ENCODE assay signal across 14 cellular contexts in the genomic region with DNA sequence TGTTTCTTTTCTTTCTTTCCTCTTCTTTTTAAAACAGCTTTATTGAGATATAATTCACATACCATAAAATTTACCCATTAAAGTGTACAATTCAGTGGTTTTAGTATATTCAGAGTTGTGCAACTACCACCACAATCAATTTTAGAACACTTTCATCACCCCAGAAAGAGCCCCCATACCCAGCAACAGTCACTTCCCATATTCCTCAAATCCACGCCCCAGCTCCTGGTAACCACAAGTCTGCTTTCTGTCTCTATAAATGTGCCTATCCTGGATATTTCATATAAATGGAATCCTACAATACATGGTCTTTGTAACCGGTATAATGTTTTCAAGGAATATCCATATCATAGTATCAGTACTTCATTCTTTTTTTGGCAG. TPM values are rescaled to one million over a fixed set of nuclear protein-coding genes. Genes with fewer than 3 reads are reported as not detected.
DNase-seq lines count a peak whose midpoint lies in the region; ATAC-seq, FAIRE-seq and TF ChIP-seq lines count a peak whose summit lies in the region.
"Had no signal": no experiment of that assay in that cellular context is flagged by ENCODE, and none has a peak within 500 bp of the region (broad histone marks: within the 10 kb centered on the region; RNA-seq: fewer than 3 reads in every experiment).

No MANE protein-coding gene starts in this region.

- H3K4me2 ChIP-seq in GM12878 (ENCODE audit: control insufficient read depth, insufficient read depth) (no peak overlapping the region), parathyroid adenoma (ENCODE audit: low read length) (no peak overlapping the region)

- BruUV-seq in GM12878 (replicated peaks; lab: Mats Ljungman, UMichigan): no TSS peak

- H3K9me3 Mint-ChIP-seq in stimulated activated naive CD8-positive, alpha-beta T cell treated with anti-CD3 and anti-CD28 coated beads, Interleukin-15, amount 100 ng/mL, for 72 hours: no peaks in the 10 kb centered on the region

- intact Hi-C loops in GM12878 (cut with micrococcal nuclease; ENCODE audit: unreplicated experiment): no loop called here

- no peak for FAIRE-seq in GM12878 (lab: Jason Lieb, UNC)
- FAIRE-seq: urothelium cell line had no signal

- H3K4me1 ChIP-seq in GM12878 (ENCODE audit: control insufficient read depth, insufficient read depth, low read length) (peaks cover 53% of the 10 kb centered on the region), parathyroid adenoma (peaks cover 48% of the 10 kb centered on the region), suprapubic skin (peaks cover 100% of the 10 kb centered on the region)

- peaks cover 98% of the 10 kb centered on the region for H3K4me1 Mint-ChIP-seq in stimulated activated naive CD8-positive, alpha-beta T cell treated with anti-CD3 and anti-CD28 coated beads, Interleukin-15, amount 100 ng/mL, for 72 hours

- H3K9ac ChIP-seq in GM12878 (ENCODE audit: control insufficient read depth, insufficient read depth, low read length): no peak overlapping the region
- H3K9ac ChIP-seq in parathyroid adenoma: no peak overlapping the region

- TF ChIP-seq CTCF in GM12878 (IDR thresholded peaks at IDR 0.05 in 2 of 3, conservative IDR thresholded peaks at IDR 0.05 in 1 of 3; ENCODE audit: control insufficient read depth in 2 of 3, extremely low read depth in 1 of 3, insufficient read depth in 1 of 3, low read depth in 3 of 3, low read length in 3 of 3) (no peak), parathyroid adenoma (IDR thresholded peaks at IDR 0.05) (no peak), suprapubic skin (IDR thresholded peaks at IDR 0.05) (no peak)

- H3K27me3 ChIP-seq in GM12878 (replicated peaks in 1 of 2; ENCODE audit: control insufficient read depth in 2 of 2, insufficient read depth in 2 of 2, low read length in 1 of 2) (no peaks in the 10 kb centered on the region), parathyroid adenoma (ENCODE audit: control insufficient read depth, insufficient read depth, low read length) (no peaks in the 10 kb centered on the region), suprapubic skin (no peaks in the 10 kb centered on the region)

- CTCF ChIA-PET in GM12878 (lab: Yijun Ruan, JAX): interaction anchor here (1.0 to 6.6 kb wide), 4 partner anchors 10 to 25 kb away, joined by 4 to 58 read pairs (median 26); a partner anchor contains a TSS

- H3K36me3 ChIP-seq in KOPT-K1 (ENCODE audit: insufficient read depth, low read length) (no peaks in the 10 kb centered on the region), GM12878 (ENCODE audit: control insufficient read depth in 2 of 2, insufficient read depth in 2 of 2, low read length in 1 of 2) (peaks cover 12 to 19% of the 10 kb centered on the region in 2 experiments; a peak in 3 of 4 replicates), parathyroid adenoma (ENCODE audit: control insufficient read depth, insufficient read depth, low read length) (no peaks in the 10 kb centered on the region), suprapubic skin (no peaks in the 10 kb centered on the region)

- H3K4me3 ChIP-seq in GM12878 (no peak overlapping the region), parathyroid adenoma (ENCODE audit: low read depth, low read length) (no peak overlapping the region), suprapubic skin (no peak overlapping the region)

- DNase-seq in CD1c-positive myeloid dendritic cell (ENCODE audit: extremely low spot score) (peak; percentile 49), GM12878 (ENCODE audit: low read depth, low spot score) (no peak), suprapubic skin (ENCODE audit: low spot score in 2 of 2) (no peak), NCI-H146 (lab: John Stamatoyannopoulos, UW) (no peak)
- DNase-seq in stimulated activated naive CD8-positive, alpha-beta T cell treated with anti-CD3 and anti-CD28 coated beads, Interleukin-15, amount 100 ng/mL, for 72 hours: no peak
- DNase-seq in NK-92 treated with Interleukin-12 subunit alpha and Interleukin-12 subunit beta, amount 100 ng/mL, for 24 hours (lab: John Stamatoyannopoulos, UW): no peak
- DNase-seq: activated CD8-positive, alpha-beta memory T cell treated with anti-CD3 and anti-CD28 coated beads for 24 hours; Kasumi-1 had no signal

- RAD21 ChIA-PET in GM12878 (lab: Charles Lee; ENCODE audit: unreplicated experiment): interaction anchor here (1.0 to 12.6 kb wide), 3 partner anchors 19 to 39 kb away, joined by 3 to 156 read pairs (median 31); a partner anchor contains a TSS

- no peaks in the 10 kb centered on the region for H4K20me1 ChIP-seq in GM12878 (ENCODE audit: control insufficient read depth, insufficient read depth)

- ATAC-seq in GM12878: no peak
- no peak for ATAC-seq in stimulated activated naive CD8-positive, alpha-beta T cell treated with anti-CD3 and anti-CD28 coated beads, Interleukin-15, amount 100 ng/mL, for 72 hours
- ATAC-seq: HCT116 had no signal

- H3K27ac Mint-ChIP-seq in stimulated activated naive CD8-positive, alpha-beta T cell treated with anti-CD3 and anti-CD28 coated beads, Interleukin-15, amount 100 ng/mL, for 72 hours: peak overlapping the region in 1 of 2 donors; percentile 28

- no peak for TF ChIP-seq RAD21 in GM12878 (IDR thresholded peaks at IDR 0.05; ENCODE audit: insufficient read depth, low read depth, low read length)

- H2AFZ ChIP-seq in GM12878 (ENCODE audit: control insufficient read depth, low read depth, low read length) (no peak overlapping the region), parathyroid adenoma (no peak overlapping the region)

- WGBS in GM12878 (ENCODE audit: insufficient coverage, insufficient replicate concordance, low lambda C conversion rate, missing lambda C conversion rate): 94% methylated on average over 2 of the region's 2 CpGs
- 76% methylated on average over 2 of the region's 2 CpGs for WGBS in suprapubic skin

- in situ Hi-C loops in GM12878 (cut with MboI): loop anchor here (10.0 kb wide), 1 partner anchor 1346 kb away; no protein-coding TSS in a partner anchor

- no peaks in the 10 kb centered on the region for H3K27me3 Mint-ChIP-seq in stimulated activated naive CD8-positive, alpha-beta T cell treated with anti-CD3 and anti-CD28 coated beads, Interleukin-15, amount 100 ng/mL, for 72 hours

- H3K9me3 ChIP-seq in KOPT-K1 (ENCODE audit: insufficient read depth, low read length, poor library complexity, severe bottlenecking): no peaks in the 10 kb centered on the region
- H3K9me3 ChIP-seq in GM12878 (replicated peaks; ENCODE audit: control insufficient read depth, insufficient read depth, low read length): no peaks in the 10 kb centered on the region
- no peaks in the 10 kb centered on the region for H3K9me3 ChIP-seq in parathyroid adenoma (ENCODE audit: control insufficient read depth, low read length)
- H3K9me3 ChIP-seq in suprapubic skin: no peaks in the 10 kb centered on the region

- peaks cover 90% of the 10 kb centered on the region for H3K79me2 ChIP-seq in GM12878 (ENCODE audit: control insufficient read depth, insufficient read depth, low read length)
- H3K79me2 ChIP-seq in parathyroid adenoma: peaks cover 12% of the 10 kb centered on the region

- no peak for TF ChIP-seq POLR2A in GM12878 (IDR thresholded peaks at IDR 0.05; ENCODE audit: low read depth, low read length)
- TF ChIP-seq POLR2A in suprapubic skin (IDR thresholded peaks at IDR 0.05): no peak

- H3K4me3 Mint-ChIP-seq in stimulated activated naive CD8-positive, alpha-beta T cell treated with anti-CD3 and anti-CD28 coated beads, Interleukin-15, amount 100 ng/mL, for 72 hours: peak overlapping the region in 1 of 2 donors; percentile 4

- POLR2A ChIA-PET in GM12878 (lab: Charles Lee): interaction anchor here (0.7 to 1.0 kb wide), 3 partner anchors 9 to 259 kb away, joined by 3 to 4 read pairs (median 4); no protein-coding TSS in a partner anchor

- TF ChIP-seq EP300 in GM12878 (IDR thresholded peaks at IDR 0.05; ENCODE audit: borderline replicate concordance in 1 of 2, control insufficient read depth in 1 of 2, low read depth in 2 of 2, low read length in 2 of 2) (no peak), suprapubic skin (IDR thresholded peaks at IDR 0.05) (no peak)

- SMC1A ChIA-PET in GM12878 (lab: Charles Lee; ENCODE audit: uncharacterized antibody, unreplicated experiment): interaction anchor here (1.3 to 11.2 kb wide), 4 partner anchors 13 to 25 kb away, joined by 4 to 172 read pairs (median 10); a partner anchor contains a TSS

- H3K27ac ChIP-seq in KOPT-K1 (ENCODE audit: low read depth, low read length, poor library complexity, severe bottlenecking) (peak overlapping the region; percentile 75), GM12878 (ENCODE audit: control insufficient read depth, insufficient read depth) (0 out of 2 replicates have a peak overlapping the region, but pooled peaks have one; percentile 96), parathyroid adenoma (peak overlapping the region; percentile 27), suprapubic skin (no peak overlapping the region)

RNA-seq across cellular contexts. Expression of a gene that starts 19.4 kb away (rescaled TPM):
- 30.5 and 34.4 TPM in 2 replicates for total RNA-seq in GM12878 (2013; cell fraction: nucleolus; rRNA removed)
- total RNA-seq in GM12878 (2014; rRNA removed) (15.5 and 17.3 TPM in 2 replicates), GM12878 (2014; rRNA removed; fragmentation: Illumina TruSeq; extraction: Trizol) (7.7 and 9.7 TPM in 2 replicates), GM12878 (2021) (33.6 and 34.8 TPM in 2 replicates), suprapubic skin (10 to 100 TPM; 19.4 to 32.1 (median 28.3) TPM)
- polyA plus RNA-seq in GM12878 (2011; ENCODE audit: low read depth): 12.0 TPM
- polyA plus RNA-seq in GM12878 (2011; rRNA removed) (3.1 and 7.8 TPM in 2 replicates), GM12878 (2014; fragmentation: Illumina TruSeq; extraction: Trizol) (8.0 and 23.8 TPM in 2 replicates), GM12878 (2014; fragmentation: Nextera tagmentation; extraction: Ambion mirVana) (under 1 TPM; 0.13 to 0.16 TPM), GM12878 (2014; rRNA removed) (14.3 and 20.2 TPM in 2 replicates), GM12878 (2016; fragmentation: Nextera tagmentation; extraction: Ambion mirVana) (10 to 100 TPM; 12.9 to 15.4 TPM)
- 10.0 and 13.4 TPM in 2 replicates for polyA plus RNA-seq in GM12878 (2011; cell fraction: cytosol; rRNA removed)
- polyA plus RNA-seq in GM12878 (2011; cell fraction: nucleus; rRNA removed): 29.2 and 38.2 TPM in 2 replicates
- polyA plus RNA-seq in GM12878 (2012): 23.0 and 26.5 TPM in 2 replicates
- 8.7 and 13.7 TPM in 2 replicates for polyA minus RNA-seq in GM12878 (2011; rRNA and poly(A)+ RNA removed)
- 15.1 and 20.3 TPM in 2 replicates for polyA minus RNA-seq in GM12878 (2011; cell fraction: cytosol; rRNA and poly(A)+ RNA removed)
- polyA minus RNA-seq in GM12878 (2011; cell fraction: nucleus; rRNA and poly(A)+ RNA removed): 9.7 and 15.5 TPM in 2 replicates

RNA-seq across cellular contexts. Expression of a gene that starts 36.2 kb away (rescaled TPM):
- not detected in 2 replicates for total RNA-seq in GM12878 (2013; cell fraction: nucleolus; rRNA removed)
- not detected in 2 replicates for total RNA-seq in GM12878 (2014; rRNA removed)
- not detected in 2 replicates for total RNA-seq in GM12878 (2014; rRNA removed; fragmentation: Illumina TruSeq; extraction: Trizol)
- total RNA-seq in GM12878 (2021): not detected in 2 replicates
- polyA plus RNA-seq in GM12878 (2011; ENCODE audit: low read depth): not detected
- not detected in 2 replicates for polyA plus RNA-seq in GM12878 (2011; rRNA removed)
- polyA plus RNA-seq in GM12878 (2011; cell fraction: cytosol; rRNA removed): not detected in 2 replicates
- not detected in 2 replicates for polyA plus RNA-seq in GM12878 (2011; cell fraction: nucleus; rRNA removed)
- polyA plus RNA-seq in GM12878 (2012): not detected in 2 replicates
- polyA plus RNA-seq in GM12878 (2014; fragmentation: Illumina TruSeq; extraction: Trizol): not detected in 2 replicates
- not detected for polyA plus RNA-seq in GM12878 (2014; fragmentation: Nextera tagmentation; extraction: Ambion mirVana)
- not detected in 2 replicates for polyA plus RNA-seq in GM12878 (2014; rRNA removed)
- 1 to 10 TPM in 1 of 2 experiments, not detected in 1; 1.6 TPM for polyA plus RNA-seq in GM12878 (2016; fragmentation: Nextera tagmentation; extraction: Ambion mirVana)
- polyA minus RNA-seq in GM12878 (2011; rRNA and poly(A)+ RNA removed): not detected in 2 replicates
- polyA minus RNA-seq in GM12878 (2011; cell fraction: cytosol; rRNA and poly(A)+ RNA removed): not detected in 2 replicates
- not detected in 2 replicates for polyA minus RNA-seq in GM12878 (2011; cell fraction: nucleus; rRNA and poly(A)+ RNA removed)
- 1 to 10 TPM in 1 of 4 donors, not detected in 3; 2.1 TPM for total RNA-seq in suprapubic skin
- total RNA-seq: kidney epithelial cell, NCI-H460 had no signal

RNA-seq across cellular contexts. Expression of a gene that starts 40.7 kb away (rescaled TPM):
- total RNA-seq in GM12878 (2013; cell fraction: nucleolus; rRNA removed): 25.9 and 32.3 TPM in 2 replicates
- total RNA-seq in GM12878 (2014; rRNA removed) (39.0 and 43.8 TPM in 2 replicates), GM12878 (2014; rRNA removed; fragmentation: Illumina TruSeq; extraction: Trizol) (46.8 and 53.0 TPM in 2 replicates), GM12878 (2021) (47.7 and 52.0 TPM in 2 replicates), suprapubic skin (1 to 10 TPM; 2.7 to 5.3 (median 3.3) TPM)
- 20.0 TPM for polyA plus RNA-seq in GM12878 (2011; ENCODE audit: low read depth)
- polyA plus RNA-seq in GM12878 (2011; rRNA removed) (43.1 and 48.5 TPM in 2 replicates), GM12878 (2014; fragmentation: Illumina TruSeq; extraction: Trizol) (54.4 and 59.6 TPM in 2 replicates), GM12878 (2014; fragmentation: Nextera tagmentation; extraction: Ambion mirVana) (10 to 100 TPM; 13.3 to 18.6 TPM), GM12878 (2014; rRNA removed) (25.9 and 26.3 TPM in 2 replicates), GM12878 (2016; fragmentation: Nextera tagmentation; extraction: Ambion mirVana) (10 to 100 TPM; 59.3 to 60.9 TPM)
- 18.9 and 20.1 TPM in 2 replicates for polyA plus RNA-seq in GM12878 (2011; cell fraction: cytosol; rRNA removed)
- polyA plus RNA-seq in GM12878 (2011; cell fraction: nucleus; rRNA removed): 18.7 and 26.9 TPM in 2 replicates
- polyA plus RNA-seq in GM12878 (2012): 18.9 and 19.5 TPM in 2 replicates
- 15.8 and 24.1 TPM in 2 replicates for polyA minus RNA-seq in GM12878 (2011; rRNA and poly(A)+ RNA removed)
- 9.6 and 10.5 TPM in 2 replicates for polyA minus RNA-seq in GM12878 (2011; cell fraction: cytosol; rRNA and poly(A)+ RNA removed)
- polyA minus RNA-seq in GM12878 (2011; cell fraction: nucleus; rRNA and poly(A)+ RNA removed): 12.3 and 28.6 TPM in 2 replicates

Comparison
In these comparisons a context has a peak if more than half of its experiments do, and no peak if none do; other contexts are left out.
1. RNA of a gene that starts 40.7 kb away (total RNA-seq): 25.9 to 53.0 TPM in GM12878; 2.7 to 5.3 TPM in suprapubic skin; every median in the first group is over 4 times any median in the second.